Comparison of ENCODE assay signal across 2 cellular contexts in the genomic region with DNA sequence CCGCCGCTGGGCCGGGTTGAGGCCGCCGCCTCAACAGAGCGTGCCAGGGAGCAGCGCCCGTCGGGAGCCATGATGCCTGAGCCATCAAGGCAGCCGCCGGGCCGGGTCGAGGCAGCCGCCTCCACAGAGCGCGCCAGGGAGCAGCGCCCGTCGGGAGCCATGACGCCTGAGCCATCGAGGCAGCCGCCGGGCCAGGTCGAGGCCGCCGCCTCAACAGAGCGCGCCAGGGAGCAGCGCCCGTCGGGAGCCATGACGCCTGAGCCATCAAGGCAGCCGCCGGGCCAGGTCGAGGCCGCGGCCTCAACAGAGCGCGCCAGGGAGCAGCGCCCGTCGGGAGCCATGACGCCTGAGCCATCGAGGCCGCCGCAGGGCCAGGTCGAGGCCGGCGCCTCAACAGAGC. TPM values are rescaled to one million over a fixed set of nuclear protein-coding genes. Genes with fewer than 3 reads are reported as not detected.
"Had no signal": no experiment of that assay in that cellular context is flagged by ENCODE, and none has a peak within 500 bp of the region (broad histone marks: within the 10 kb centered on the region; RNA-seq: fewer than 3 reads in every experiment).

No MANE protein-coding gene starts in this region.

RNA-seq across cellular contexts. Expression of a gene that starts 19.6 kb away (rescaled TPM):
- total RNA-seq: G401, GM12878 had no signal
